1 cellular context compared by ENCODE assay signal in the genomic region with DNA sequence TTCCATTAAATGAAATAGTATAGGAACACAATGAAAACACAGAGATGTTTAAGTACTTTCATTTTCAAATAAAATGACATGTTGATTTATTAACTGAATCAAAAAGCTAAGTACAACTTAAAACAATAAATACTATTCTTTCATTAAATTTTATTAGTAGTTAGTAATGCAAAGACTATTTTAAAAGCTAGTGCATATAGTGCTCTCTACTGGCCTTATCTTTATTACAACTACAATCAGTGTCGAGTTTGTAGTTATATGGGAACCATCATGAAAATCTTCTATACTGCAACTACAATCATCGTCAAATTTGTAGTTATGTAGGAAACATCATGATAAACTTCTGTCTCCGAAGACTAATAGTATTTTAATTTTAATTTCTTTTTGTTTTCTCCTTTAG.
TF ChIP-seq lines count a peak whose summit lies in the region.

No MANE protein-coding gene starts in this region.

TF ChIP-seq in liver, 16 proteins besides CTCF, POLR2A, EP300 and RAD21 (continued from another document):
- TF ChIP-seq HNF4A (conservative IDR thresholded peaks at IDR 0.05) (no peak), YY1 (IDR thresholded peaks at IDR 0.05) (no peak), EGR1 (IDR thresholded peaks at IDR 0.05; ENCODE audit: low read depth in 2 of 2) (no peak), TAF1 (conservative IDR thresholded peaks at IDR 0.05) (no peak), FOXA2 (IDR thresholded peaks at IDR 0.05) (no peak)
- TF ChIP-seq, protein P1, sequence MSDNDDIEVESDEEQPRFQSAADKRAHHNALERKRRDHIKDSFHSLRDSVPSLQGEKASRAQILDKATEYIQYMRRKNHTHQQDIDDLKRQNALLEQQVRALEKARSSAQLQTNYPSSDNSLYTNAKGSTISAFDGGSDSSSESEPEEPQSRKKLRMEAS (IDR thresholded peaks at IDR 0.05) = no peak
- TF ChIP-seq, protein P2, sequence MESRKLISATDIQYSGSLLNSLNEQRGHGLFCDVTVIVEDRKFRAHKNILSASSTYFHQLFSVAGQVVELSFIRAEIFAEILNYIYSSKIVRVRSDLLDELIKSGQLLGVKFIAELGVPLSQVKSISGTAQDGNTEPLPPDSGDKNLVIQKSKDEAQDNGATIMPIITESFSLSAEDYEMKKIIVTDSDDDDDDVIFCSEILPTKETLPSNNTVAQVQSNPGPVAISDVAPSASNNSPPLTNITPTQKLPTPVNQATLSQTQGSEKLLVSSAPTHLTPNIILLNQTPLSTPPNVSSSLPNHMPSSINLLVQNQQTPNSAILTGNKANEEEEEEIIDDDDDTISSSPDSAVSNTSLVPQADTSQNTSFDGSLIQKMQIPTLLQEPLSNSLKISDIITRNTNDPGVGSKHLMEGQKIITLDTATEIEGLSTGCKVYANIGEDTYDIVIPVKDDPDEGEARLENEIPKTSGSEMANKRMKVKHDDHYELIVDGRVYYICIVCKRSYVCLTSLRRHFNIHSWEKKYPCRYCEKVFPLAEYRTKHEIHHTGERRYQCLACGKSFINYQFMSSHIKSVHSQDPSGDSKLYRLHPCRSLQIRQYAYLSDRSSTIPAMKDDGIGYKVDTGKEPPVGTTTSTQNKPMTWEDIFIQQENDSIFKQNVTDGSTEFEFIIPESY (IDR thresholded peaks at IDR 0.05) = no peak
